Comparison of ENCODE assay signal across 27 cellular contexts in genomic region chr7:1679326-1679965, GRCh38. TPM values are rescaled to one million over a fixed set of nuclear protein-coding genes. Genes with fewer than 3 reads are reported as not detected.
DNase-seq lines count a peak whose midpoint lies in the region; ATAC-seq and TF ChIP-seq lines count a peak whose summit lies in the region.
"Had no signal": no experiment of that assay in that cellular context is flagged by ENCODE, and none has a peak within 500 bp of the region (broad histone marks: within the 10 kb centered on the region; RNA-seq: fewer than 3 reads in every experiment).

No MANE protein-coding gene starts in this region.

- ATAC-seq in activated CD4-positive, CD25-positive, alpha-beta regulatory T cell treated with anti-CD3 and anti-CD28 coated beads, Interleukin-2, amount 50 U/mL, for 24 hours: no peak
- ATAC-seq in HG03039 (IDR thresholded peaks at IDR 0.05; ENCODE audit: unreplicated experiment): no peak
- ATAC-seq: left colon, right cardiac atrium had no signal

- H3K36me3 Mint-ChIP-seq in osteocyte (ENCODE audit: unreplicated experiment) (no peaks in the 10 kb centered on the region), nephron progenitor cell (ENCODE audit: low read depth) (peaks cover 43% of the 10 kb centered on the region)
- H3K36me3 Mint-ChIP-seq: CD4-positive, CD25-positive, alpha-beta regulatory T cell had no signal

- no peak for TF ChIP-seq CTCF in osteocyte (IDR thresholded peaks at IDR 0.05)
- TF ChIP-seq CTCF in nephron progenitor cell (IDR thresholded peaks at IDR 0.05): no peak

- H3K27me3 Mint-ChIP-seq in osteocyte (ENCODE audit: unreplicated experiment) (peaks cover 16% of the 10 kb centered on the region), nephron progenitor cell (ENCODE audit: low read depth, poor library complexity) (peaks cover 14% of the 10 kb centered on the region)

- H3K9me3 Mint-ChIP-seq in osteocyte (ENCODE audit: unreplicated experiment) (peaks cover 19% of the 10 kb centered on the region), nephron progenitor cell (peaks cover 34% of the 10 kb centered on the region)

- H3K4me3 Mint-ChIP-seq in osteocyte (ENCODE audit: unreplicated experiment) (no peak overlapping the region), nephron progenitor cell (no peak overlapping the region)
- H3K4me3 Mint-ChIP-seq: activated naive CD4-positive, alpha-beta T cell treated with anti-CD3 and anti-CD28 coated beads, Interleukin-2, amount 50 U/mL, for 24 hours; activated T-helper 1 cell treated with anti-CD3 and anti-CD28 coated beads, Interleukin-12 subunit alpha, Interleukin-12 subunit beta, Interleukin-2, Interleukin-4 antibody, amounts not matched to agents 30 ng/mL and 10 ng/mL and 1 ng/mL, durations not matched to agents 14 hours and 24 hours and 36 hours; CD4-positive, CD25-positive, alpha-beta regulatory T cell; immature natural killer cell; neural crest cell had no signal

- peak; percentile 27 for DNase-seq in activated CD4-positive, CD25-positive, alpha-beta regulatory T cell treated with anti-CD3 and anti-CD28 coated beads, Interleukin-2, amount 50 U/mL, for 72 hours
- DNase-seq in AG20443 (ENCODE audit: low spot score) (peak; percentile 6), osteocyte (ENCODE audit: extremely low spot score, unreplicated experiment) (peak; percentile 79), nephron progenitor cell (no peak), anterior cingulate cortex (lab: John Stamatoyannopoulos, UW) (no peak)
- DNase-seq in activated CD8-positive, alpha-beta memory T cell treated with anti-CD3 and anti-CD28 coated beads, Interleukin-2, amount 50 U/mL, for 48 hours: peak; percentile 36
- DNase-seq: 8988T; activated CD4-positive, alpha-beta T cell treated with anti-CD3 and anti-CD28 coated beads for 4 hours; amniotic stem cell; Calu3; CD4-positive, CD25-positive, alpha-beta regulatory T cell; DND-41; hypothalamus; immature natural killer cell; left colon; NCI-H1092; NCI-H1694 treated with DMSO at 0.1 percent for 48 hours; NCI-H446 treated with DMSO at 0.1 percent for 48 hours; NCI-H82; SHP77 treated with DMSO at 0.1 percent for 48 hours; stimulated activated CD4-positive, alpha-beta T cell treated with anti-CD3 and anti-CD28 coated beads, Interleukin-2, amount 100 ng/mL, for 48 hours had no signal

- no peak overlapping the region for H3K27ac Mint-ChIP-seq in osteocyte (ENCODE audit: unreplicated experiment)
- no peak overlapping the region for H3K27ac Mint-ChIP-seq in nephron progenitor cell
- H3K27ac Mint-ChIP-seq: activated naive CD4-positive, alpha-beta T cell treated with anti-CD3 and anti-CD28 coated beads, Interleukin-2, amount 50 U/mL, for 24 hours; activated T-helper 1 cell treated with anti-CD3 and anti-CD28 coated beads, Interleukin-12 subunit alpha, Interleukin-12 subunit beta, Interleukin-2, Interleukin-4 antibody, amounts not matched to agents 30 ng/mL and 10 ng/mL and 1 ng/mL, durations not matched to agents 14 hours and 24 hours and 36 hours; CD4-positive, CD25-positive, alpha-beta regulatory T cell; immature natural killer cell had no signal

- no peaks in the 10 kb centered on the region for H3K4me1 Mint-ChIP-seq in osteocyte (ENCODE audit: unreplicated experiment)
- peaks cover 25% of the 10 kb centered on the region for H3K4me1 Mint-ChIP-seq in nephron progenitor cell
- H3K4me1 Mint-ChIP-seq: activated naive CD4-positive, alpha-beta T cell treated with anti-CD3 and anti-CD28 coated beads, Interleukin-2, amount 50 U/mL, for 24 hours; CD4-positive, CD25-positive, alpha-beta regulatory T cell; immature natural killer cell had no signal

RNA-seq across cellular contexts. Expression of gene ELFN1, which starts 9.4 kb away (rescaled TPM):
- 0.62 and 0.73 TPM in 2 replicates for total RNA-seq in osteocyte
- total RNA-seq: activated T-helper 1 cell treated with anti-CD3 and anti-CD28 coated beads, Interleukin-12 subunit alpha, Interleukin-12 subunit beta, Interleukin-2, Interleukin-4 antibody, amounts not matched to agents 30 ng/mL and 10 ng/mL and 1 ng/mL, durations not matched to agents 14 hours and 24 hours and 36 hours; Calu3; CD4-positive, CD25-positive, alpha-beta regulatory T cell had no signal

Comparison
In these comparisons a context has a peak if more than half of its experiments do, and no peak if none do; other contexts are left out.
1. DNase-seq: peak in activated CD4-positive, CD25-positive, alpha-beta regulatory T cell treated with anti-CD3 and anti-CD28 coated beads, Interleukin-2, amount 50 U/mL, for 72 hours (single experiment), AG20443 (single experiment), activated CD8-positive, alpha-beta memory T cell treated with anti-CD3 and anti-CD28 coated beads, Interleukin-2, amount 50 U/mL, for 48 hours (single experiment) and osteocyte (single experiment); none in nephron progenitor cell (single experiment) and anterior cingulate cortex (0 of 58).